33 cellular contexts compared by ENCODE assay signal in genomic region chr1:6711174-6711573, GRCh38.
"Had no signal": no experiment of that assay in that cellular context is flagged by ENCODE, and none has a peak within 500 bp of the region (broad histone marks: within the 10 kb centered on the region; RNA-seq: fewer than 3 reads in every experiment).

No MANE protein-coding gene starts in this region.

- DNase-seq: Karpas-422, Kasumi-1, MG63, MM.1S, MV-4-11, NCI-H1048, NCI-H1092, NCI-H1092 treated with DMSO at 0.1 percent for 48 hours, NCI-H1105, NCI-H1105 treated with DMSO at 0.1 percent for 48 hours, NCI-H1417, NCI-H1417 treated with DMSO at 0.1 percent for 48 hours, NCI-H1436, NCI-H1436 treated with DMSO at 0.1 percent for 48 hours, NCI-H146, NCI-H1694, NCI-H1694 treated with DMSO at 0.1 percent for 48 hours, NCI-H187, NCI-H187 treated with DMSO at 0.1 percent for 48 hours, NCI-H1930, NCI-H2029, NCI-H2029 treated with DMSO at 0.1 percent for 48 hours, NCI-H2081, NCI-H2081 treated with DMSO at 0.1 percent for 48 hours, NCI-H2107, NCI-H2171, NCI-H2227 treated with DMSO at 0.1 percent for 48 hours, NCI-H226, NCI-H345, NCI-H446, NCI-H446 treated with DMSO at 0.1 percent for 48 hours, NCI-H510A, NCI-H510A treated with DMSO at 0.1 percent for 48 hours had no signal

- H3K4me3 ChIP-seq: MG63 had no signal

- H3K36me3 ChIP-seq: MG63 had no signal

- H3K27me3 ChIP-seq: MG63 had no signal
